Comparison of ENCODE assay signal across 8 cellular contexts in genomic region chr1:999797-1000356, GRCh38. TPM values are rescaled to one million over a fixed set of nuclear protein-coding genes. Genes with fewer than 3 reads are reported as not detected.
DNase-seq lines count a peak whose midpoint lies in the region; ATAC-seq and TF ChIP-seq lines count a peak whose summit lies in the region.

HES4 (minus strand) TSS chr1:1000097; CDS start chr1:999973, 124 bp downstream.

- POLR2A ChIA-PET in GM10248 (lab: Yijun Ruan, JAX): no interaction called here

- no peaks in the 10 kb centered on the region; the same call in 1 of the 2 replicates for H3K36me3 ChIP-seq in iPS DF 6.9 (ENCODE audit: control insufficient read depth, insufficient read depth, low read length)
- H3K36me3 ChIP-seq in rectal smooth muscle tissue (ENCODE audit: control insufficient read depth, insufficient read depth, low read length): no peaks in the 10 kb centered on the region

- H3K27ac ChIP-seq in iPS DF 6.9 (ENCODE audit: low read length) (no peak within 1 kb of the TSS), rectal smooth muscle tissue (ENCODE audit: low read depth, low read length) (peak within 1 kb of the TSS; percentile 98)

- peak within 1 kb of the TSS; percentile 30 for H3K9ac ChIP-seq in rectal smooth muscle tissue (ENCODE audit: low read length)

- H3K4me3 Mint-ChIP-seq in T-helper 17 cell: peak within 1 kb of the TSS; percentile 80

- peaks cover 4% of the 10 kb centered on the region for H3K36me3 Mint-ChIP-seq in T-helper 17 cell (ENCODE audit: low read depth)

- H3K27me3 ChIP-seq in iPS DF 6.9 (ENCODE audit: control insufficient read depth, insufficient read depth, low read length) (peaks cover 24% of the 10 kb centered on the region), rectal smooth muscle tissue (ENCODE audit: control insufficient read depth, insufficient read depth, low read length) (peaks cover 7% of the 10 kb centered on the region)

- H3K9me3 ChIP-seq in T-helper 17 cell (ENCODE audit: control insufficient read depth, low read length, poor library complexity, severe bottlenecking) (no peaks in the 10 kb centered on the region), iPS DF 6.9 (ENCODE audit: control insufficient read depth, insufficient read depth, low read length) (no peaks in the 10 kb centered on the region)

- peak within 1 kb of the TSS; percentile 58 for H3K4me3 ChIP-seq in Jurkat, Clone E6-1 (ENCODE audit: low read length)
- H3K4me3 ChIP-seq in iPS DF 6.9 (ENCODE audit: low read length): peak within 1 kb of the TSS; percentile 50; the same call in 1 of the 2 replicates
- peak within 1 kb of the TSS; percentile 70 for H3K4me3 ChIP-seq in rectal smooth muscle tissue (ENCODE audit: low read length)

- peaks cover 19% of the 10 kb centered on the region for H3K27me3 Mint-ChIP-seq in T-helper 17 cell

- peak; percentile 66 for ATAC-seq in T-helper 17 cell
- no peak for ATAC-seq in HG03135 (IDR thresholded peaks at IDR 0.05; ENCODE audit: unreplicated experiment)

- H3K27ac Mint-ChIP-seq in T-helper 17 cell: peak within 1 kb of the TSS; percentile 82

- CTCF ChIA-PET in GM10248 (lab: Yijun Ruan, JAX): interaction anchor here (0.7 to 1.0 kb wide), 2 partner anchors 18 to 19 kb away, joined by 4 read pairs; partner anchors contain the start of gene PERM1

- DNase-seq in GM10248 (ENCODE audit: extremely low spot score): peak; percentile 75
- DNase-seq in Jurkat, Clone E6-1 (ENCODE audit: low read depth, low spot score): peak; percentile 87
- peak in 2 of 3 donors; percentile 49 for DNase-seq in T-helper 17 cell
- DNase-seq in brain pericyte (ENCODE audit: low read depth, low spot score): peak; percentile 71
- DNase-seq in iPS DF 6.9 (ENCODE audit: low read depth, low spot score): no peak
- DNase-seq in GOT3 (lab: John Stamatoyannopoulos, UW): no peak

- TF ChIP-seq CTCF in GM10248 (IDR thresholded peaks at IDR 0.05; ENCODE audit: control extremely low read depth, extremely low read depth, low read depth, missing control alignments): no peak

- peaks cover 13% of the 10 kb centered on the region for H3K4me1 Mint-ChIP-seq in T-helper 17 cell

- H3K4me1 ChIP-seq in iPS DF 6.9 (ENCODE audit: control insufficient read depth, insufficient read depth, low read length) (peaks cover 7% of the 10 kb centered on the region; the same call in 1 of the 2 replicates), rectal smooth muscle tissue (ENCODE audit: control insufficient read depth, insufficient read depth, low read length) (no peaks in the 10 kb centered on the region)

- WGBS in iPS DF 6.9 (ENCODE audit: insufficient coverage, insufficient read length): no CpG with 5 or more reads among the region's 85 CpGs

RNA-seq across cellular contexts. Expression of gene HES4, which starts in this region (rescaled TPM):
- 141 TPM for polyA plus RNA-seq in Jurkat, Clone E6-1 (2012; ENCODE audit: insufficient read depth, insufficient read length)
- 10 to 100 TPM in 1 of 2 donors, 1 to 10 TPM in 1; 9.6 to 10.5 TPM for total RNA-seq in T-helper 17 cell

Comparison
In these comparisons a context has a peak if more than half of its experiments do, and no peak if none do; other contexts are left out.
1. DNase-seq: peak in GM10248 (single experiment), Jurkat, Clone E6-1 (single experiment), T-helper 17 cell (2 of 3) and brain pericyte (single experiment); none in iPS DF 6.9 (single experiment) and GOT3 (single experiment).
2. Peak in every context shown above with its lines, with median percentiles within 50 percentile points of each other: H3K4me3 ChIP-seq.